In the genomic region with DNA sequence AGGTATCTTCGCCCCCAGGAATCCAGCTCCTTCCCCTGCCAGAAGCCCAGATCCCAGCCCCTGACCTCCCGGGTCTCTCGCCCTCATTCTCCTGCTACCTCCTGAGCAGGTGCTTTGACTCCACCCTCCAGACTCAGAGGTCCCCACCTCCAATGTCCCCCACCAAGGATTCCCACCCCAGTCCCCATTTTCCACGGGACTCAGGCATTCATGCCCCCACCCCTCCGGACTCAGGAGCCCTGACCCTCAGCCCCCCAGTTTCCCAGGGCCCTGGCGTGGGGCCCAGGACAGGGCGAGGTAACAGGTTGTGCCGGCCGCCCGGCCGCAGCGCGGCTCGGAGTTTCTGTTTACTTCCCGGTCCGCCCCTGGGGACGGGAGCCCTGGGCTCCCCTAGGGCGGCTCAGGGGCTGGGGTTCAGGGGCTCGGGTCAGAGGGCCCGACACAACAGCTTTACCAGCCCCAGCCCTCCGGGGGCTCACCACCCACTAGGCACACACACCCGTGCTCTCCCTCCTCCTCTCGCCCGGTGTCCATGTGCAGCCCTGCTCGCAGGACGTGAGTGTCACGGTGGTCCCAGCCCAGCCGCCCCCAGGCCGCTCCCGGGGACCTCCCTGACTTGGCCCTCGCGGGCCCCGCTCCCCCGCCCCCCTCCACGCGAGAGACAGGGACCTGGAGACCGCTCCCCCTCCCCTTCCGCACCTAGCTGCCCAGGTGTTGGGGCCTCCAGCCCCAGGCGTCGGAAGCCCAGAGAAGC, we compare ENCODE assay signal across 12 cellular contexts. TPM values are rescaled to one million over a fixed set of nuclear protein-coding genes. Genes with fewer than 3 reads are reported as not detected.
DNase-seq lines count a peak whose midpoint lies in the region; ATAC-seq, FAIRE-seq and TF ChIP-seq lines count a peak whose summit lies in the region.
"Had no signal": no experiment of that assay in that cellular context is flagged by ENCODE, and none has a peak within 500 bp of the region (broad histone marks: within the 10 kb centered on the region; RNA-seq: fewer than 3 reads in every experiment).

No MANE protein-coding gene starts in this region.

- peak overlapping the region; percentile 28 for H3K9ac ChIP-seq in keratinocyte (ENCODE audit: control insufficient read depth, extremely low read depth, insufficient read depth, low read length)

- no peaks in the 10 kb centered on the region for H4K20me1 ChIP-seq in keratinocyte (ENCODE audit: control insufficient read depth, extremely low read depth, insufficient read depth, low read length)

- H3K36me3 ChIP-seq in left ventricle myocardium inferior (no peaks in the 10 kb centered on the region), keratinocyte (ENCODE audit: control insufficient read depth in 2 of 2, extremely low read depth in 1 of 2, insufficient read depth in 2 of 2, low read length in 2 of 2) (no peaks in the 10 kb centered on the region), urinary bladder (ENCODE audit: insufficient read depth) (no peaks in the 10 kb centered on the region)

- H3K27ac ChIP-seq in left ventricle myocardium inferior (replicated peaks) (no peak overlapping the region), keratinocyte (ENCODE audit: control insufficient read depth, insufficient read depth, low read length) (no peak overlapping the region), urinary bladder (ENCODE audit: low read depth) (peak overlapping the region; percentile 40)

- peak overlapping the region; percentile 60 for H3K4me2 ChIP-seq in keratinocyte (ENCODE audit: control insufficient read depth, extremely low read depth, insufficient read depth, low read depth, low read length)

- H3K4me3 ChIP-seq in left ventricle myocardium inferior: peak overlapping the region; percentile 32
- H3K4me3 ChIP-seq in keratinocyte (ENCODE audit: control insufficient read depth in 2 of 3, extremely low read depth in 1 of 3, insufficient read depth in 2 of 3, low read depth in 1 of 3, low read length in 3 of 3): peak overlapping the region in 2 of 3 experiments; percentile 32 to 47
- peak overlapping the region; percentile 37 for H3K4me3 ChIP-seq in urinary bladder (ENCODE audit: low read depth, low read length)

- DNase-seq in left ventricle myocardium inferior (no peak), Right ventricle myocardium superior (no peak), keratinocyte (ENCODE audit: low read depth, low spot score) (no peak), SW 1271 (lab: John Stamatoyannopoulos, UW) (no peak)
- DNase-seq: HFFc6; NCI-H774; stimulated activated CD4-positive, alpha-beta T cell treated with anti-CD3 and anti-CD28 coated beads, Interleukin-4, amount 100 ng/mL, for 24 hours; T-helper 9 cell had no signal

- ATAC-seq in Right ventricle myocardium superior (ENCODE audit: poor library complexity) (no peak), GM21529 (IDR thresholded peaks at IDR 0.05; ENCODE audit: unreplicated experiment) (no peak)

- dilution Hi-C loops in keratinocyte (cut with MboI; ENCODE audit: extremely low pct_ligation_motif_present, low sequenced_read_pairs): no loop called here

- H3K9me3 ChIP-seq in left ventricle myocardium inferior (replicated peaks) (no peaks in the 10 kb centered on the region), keratinocyte (ENCODE audit: control insufficient read depth, low read depth, low read length) (no peaks in the 10 kb centered on the region)

- no peak for TF ChIP-seq CTCF in left ventricle myocardium inferior (IDR thresholded peaks at IDR 0.05; ENCODE audit: borderline replicate concordance)
- no peak for TF ChIP-seq CTCF in keratinocyte (optimal IDR thresholded peaks at IDR 0.05 in 1 of 3, IDR thresholded peaks at IDR 0.05 in 1 of 3, conservative IDR thresholded peaks at IDR 0.05 in 1 of 3; ENCODE audit: extremely low read depth in 1 of 3, insufficient read depth in 2 of 3, low read length in 3 of 3)

- H3K27me3 ChIP-seq in left ventricle myocardium inferior (ENCODE audit: low read depth) (peaks cover 95% of the 10 kb centered on the region), keratinocyte (ENCODE audit: control insufficient read depth, extremely low read depth, insufficient read depth, low read length) (peaks cover 37% of the 10 kb centered on the region)

- H2AFZ ChIP-seq in keratinocyte (ENCODE audit: control insufficient read depth, low read length): peak overlapping the region; percentile 22

- H3K4me1 ChIP-seq in left ventricle myocardium inferior (peaks cover 9% of the 10 kb centered on the region), keratinocyte (ENCODE audit: control insufficient read depth, extremely low read depth, insufficient read depth, low read length) (peaks cover 6% of the 10 kb centered on the region), urinary bladder (ENCODE audit: insufficient read depth) (no peaks in the 10 kb centered on the region)

- no peaks in the 10 kb centered on the region for H3K79me2 ChIP-seq in keratinocyte (ENCODE audit: control insufficient read depth, insufficient read depth, low read length)

- no peaks in the 10 kb centered on the region for H3K9me1 ChIP-seq in keratinocyte (ENCODE audit: control insufficient read depth, extremely low read depth, insufficient read depth, low read length)

- intact Hi-C loops in left ventricle myocardium inferior (cut with micrococcal nuclease) (no loop called here), Right ventricle myocardium superior (cut with DNase I) (no loop called here)

- WGBS in urinary bladder: 2% methylated on average over 40 of the region's 40 CpGs

- FAIRE-seq in keratinocyte (lab: Jason Lieb, UNC): no peak
- FAIRE-seq: endometrium had no signal

RNA-seq across cellular contexts. Expression of a gene that starts 0.6 kb away (rescaled TPM):
- total RNA-seq in left ventricle myocardium inferior (0.05 TPM), Right ventricle myocardium superior (not detected), urinary bladder (7.2 TPM)
- polyA plus RNA-seq in keratinocyte (0.91 to 2.8 TPM (median 1.3 TPM) in 3 replicates), urinary bladder (8.3 TPM)
- polyA plus RNA-seq in keratinocyte (2011; ENCODE audit: low read depth): 13.7 TPM
- 0.64 and 1.3 TPM in 2 replicates for polyA plus RNA-seq in keratinocyte (2011; cell fraction: cytosol; rRNA removed)
- polyA plus RNA-seq in keratinocyte (2011; cell fraction: nucleus; rRNA removed): 8.1 and 11.0 TPM in 2 replicates
- polyA plus RNA-seq in keratinocyte (2012; ENCODE audit: low replicate concordance): 1.2 and 15.1 TPM in 2 replicates
- 0.45 to 0.66 TPM in 2 of 3 replicates, not detected in the other for polyA minus RNA-seq in keratinocyte
- polyA minus RNA-seq in keratinocyte (2011; cell fraction: cytosol; rRNA and poly(A)+ RNA removed): not detected
- polyA minus RNA-seq in keratinocyte (2011; cell fraction: nucleus; rRNA and poly(A)+ RNA removed): 2.2 and 2.7 TPM in 2 replicates
- total RNA-seq: HFFc6, mesenteric fat pad had no signal

RNA-seq across cellular contexts. Expression of a gene that starts 10.2 kb away (rescaled TPM):
- total RNA-seq in left ventricle myocardium inferior (1.2 TPM), Right ventricle myocardium superior (1.3 TPM), urinary bladder (0.32 TPM)
- polyA plus RNA-seq in keratinocyte (0.09 to 0.17 TPM (median 0.17 TPM) in 3 replicates), urinary bladder (0.82 TPM)
- 0.19 TPM for polyA plus RNA-seq in keratinocyte (2011; ENCODE audit: low read depth)
- 0.13 and 0.22 TPM in 2 replicates for polyA plus RNA-seq in keratinocyte (2011; cell fraction: cytosol; rRNA removed)
- polyA plus RNA-seq in keratinocyte (2011; cell fraction: nucleus; rRNA removed): 0.50 and 0.56 TPM in 2 replicates
- polyA plus RNA-seq in keratinocyte (2012; ENCODE audit: low replicate concordance): 0.39 and 0.73 TPM in 2 replicates
- 0.20 to 0.29 TPM in 2 of 3 replicates, not detected in the other for polyA minus RNA-seq in keratinocyte
- 0.96 TPM for polyA minus RNA-seq in keratinocyte (2011; cell fraction: cytosol; rRNA and poly(A)+ RNA removed)
- polyA minus RNA-seq in keratinocyte (2011; cell fraction: nucleus; rRNA and poly(A)+ RNA removed): 0.11 TPM in 1 of 2 replicates, not detected in the other

RNA-seq across cellular contexts. Expression of a gene that starts 12.3 kb away (rescaled TPM):
- total RNA-seq in left ventricle myocardium inferior (9.1 TPM), Right ventricle myocardium superior (11.0 TPM), urinary bladder (9.8 TPM)
- polyA plus RNA-seq in keratinocyte (10.2 to 15.5 TPM (median 10.3 TPM) in 3 replicates), urinary bladder (22.8 TPM)
- polyA plus RNA-seq in keratinocyte (2011; ENCODE audit: low read depth): 5.0 TPM
- 5.2 and 9.3 TPM in 2 replicates for polyA plus RNA-seq in keratinocyte (2011; cell fraction: cytosol; rRNA removed)
- 28.7 and 29.1 TPM in 2 replicates for polyA plus RNA-seq in keratinocyte (2011; cell fraction: nucleus; rRNA removed)
- 16.0 and 23.3 TPM in 2 replicates for polyA plus RNA-seq in keratinocyte (2012; ENCODE audit: low replicate concordance)
- polyA minus RNA-seq in keratinocyte: 11.2 to 22.3 TPM (median 13.6 TPM) in 3 replicates
- 17.1 TPM for polyA minus RNA-seq in keratinocyte (2011; cell fraction: cytosol; rRNA and poly(A)+ RNA removed)
- polyA minus RNA-seq in keratinocyte (2011; cell fraction: nucleus; rRNA and poly(A)+ RNA removed): 5.5 and 6.8 TPM in 2 replicates

RNA-seq across cellular contexts. Expression of a gene that starts 12.4 kb away (rescaled TPM):
- total RNA-seq in left ventricle myocardium inferior (48.5 TPM), Right ventricle myocardium superior (53.5 TPM), urinary bladder (29.1 TPM)
- polyA plus RNA-seq in keratinocyte (12.8 to 19.2 TPM (median 13.0 TPM) in 3 replicates), urinary bladder (91.8 TPM)
- 16.5 TPM for polyA plus RNA-seq in keratinocyte (2011; ENCODE audit: low read depth)
- polyA plus RNA-seq in keratinocyte (2011; cell fraction: cytosol; rRNA removed): 9.7 and 13.5 TPM in 2 replicates
- polyA plus RNA-seq in keratinocyte (2011; cell fraction: nucleus; rRNA removed): 2.7 and 4.4 TPM in 2 replicates
- polyA plus RNA-seq in keratinocyte (2012; ENCODE audit: low replicate concordance): 31.4 and 57.7 TPM in 2 replicates
- 6.8 to 22.5 TPM (median 9.6 TPM) in 3 replicates for polyA minus RNA-seq in keratinocyte
- polyA minus RNA-seq in keratinocyte (2011; cell fraction: cytosol; rRNA and poly(A)+ RNA removed): 30.1 TPM
- polyA minus RNA-seq in keratinocyte (2011; cell fraction: nucleus; rRNA and poly(A)+ RNA removed): 0.70 and 1.5 TPM in 2 replicates

RNA-seq across cellular contexts. Expression of a gene that starts 16.0 kb away (rescaled TPM):
- total RNA-seq in left ventricle myocardium inferior (66.2 TPM), Right ventricle myocardium superior (29.4 TPM), urinary bladder (20.1 TPM)
- polyA plus RNA-seq in keratinocyte (147 to 250 TPM (median 188 TPM) in 3 replicates), urinary bladder (16.2 TPM)
- polyA plus RNA-seq in keratinocyte (2011; ENCODE audit: low read depth): 35.8 TPM
- polyA plus RNA-seq in keratinocyte (2011; cell fraction: cytosol; rRNA removed): 74.1 and 154 TPM in 2 replicates
- 119 and 164 TPM in 2 replicates for polyA plus RNA-seq in keratinocyte (2011; cell fraction: nucleus; rRNA removed)
- 153 and 285 TPM in 2 replicates for polyA plus RNA-seq in keratinocyte (2012; ENCODE audit: low replicate concordance)
- polyA minus RNA-seq in keratinocyte: 42.1 to 86.0 TPM (median 64.5 TPM) in 3 replicates
- 350 TPM for polyA minus RNA-seq in keratinocyte (2011; cell fraction: cytosol; rRNA and poly(A)+ RNA removed)
- 81.6 and 85.9 TPM in 2 replicates for polyA minus RNA-seq in keratinocyte (2011; cell fraction: nucleus; rRNA and poly(A)+ RNA removed)
